1 cellular context compared by ENCODE assay signal in genomic region chr5:39526914-39527477, GRCh38.
A peak's percentile ranks its signal among the peaks of the same experiment; 100 is the strongest.
TF ChIP-seq lines count a peak whose summit lies in the region.

No MANE protein-coding gene starts in this region.

TF ChIP-seq in HepG2, 621 proteins besides CTCF, POLR2A, EP300 and RAD21 (continued from another document and continues in another):
- TF ChIP-seq HNF1A (IDR thresholded peaks at IDR 0.05; ENCODE audit: low read depth) (0 out of 2 replicates have a peak, but pooled peaks have one; percentile 16), HNF1A (CRISPR knock-in tag; IDR thresholded peaks at IDR 0.05; ENCODE audit: borderline replicate concordance) (no peak), STAG1 (CRISPR knock-in tag; IDR thresholded peaks at IDR 0.05) (no peak), ZNF614 (CRISPR knock-in tag; IDR thresholded peaks at IDR 0.05; ENCODE audit: borderline replicate concordance) (no peak), ZNF777 (CRISPR knock-in tag; IDR thresholded peaks at IDR 0.05) (no peak), ARNTL (CRISPR knock-in tag; IDR thresholded peaks at IDR 0.05) (no peak), RXRA (CRISPR knock-in tag; IDR thresholded peaks at IDR 0.05) (peak; percentile 39; the same call in 1 of the 2 replicates), ZSCAN9 (CRISPR knock-in tag; IDR thresholded peaks at IDR 0.05; ENCODE audit: borderline replicate concordance) (no peak), ZNF644 (CRISPR knock-in tag; IDR thresholded peaks at IDR 0.05; ENCODE audit: low read depth) (0 out of 2 replicates have a peak, but pooled peaks have one; percentile 45), SRSF1 (optimal IDR thresholded peaks at IDR 0.05; ENCODE audit: low read depth, low read length) (no peak), TBL1XR1 (IDR thresholded peaks at IDR 0.05; ENCODE audit: borderline replicate concordance, low read length, partially characterized antibody) (peak; percentile 63), RARG (CRISPR knock-in tag; IDR thresholded peaks at IDR 0.05; ENCODE audit: low read depth) (no peak), ZNF775 (CRISPR knock-in tag; IDR thresholded peaks at IDR 0.05; ENCODE audit: borderline replicate concordance) (no peak), ZNF878 (CRISPR knock-in tag; IDR thresholded peaks at IDR 0.05) (no peak), STAT5B (CRISPR knock-in tag; IDR thresholded peaks at IDR 0.05) (no peak), TEAD3 (CRISPR knock-in tag; optimal IDR thresholded peaks at IDR 0.05; ENCODE audit: borderline replicate concordance) (no peak), SMAD1 (CRISPR knock-in tag; IDR thresholded peaks at IDR 0.05; ENCODE audit: borderline replicate concordance, low read depth) (no peak), SOX13 (IDR thresholded peaks at IDR 0.05) (peak; percentile 73; the same call in 1 of the 2 replicates), SOX13 (CRISPR knock-in tag; conservative IDR thresholded peaks at IDR 0.05 in 1 of 2, IDR thresholded peaks at IDR 0.05 in 1 of 2) (peak in 1 of 2 experiments; percentile 97; a peak in 2 of 4 replicates), IRF9 (CRISPR knock-in tag; IDR thresholded peaks at IDR 0.05; ENCODE audit: borderline replicate concordance) (no peak), ZBED4 (CRISPR knock-in tag; IDR thresholded peaks at IDR 0.05; ENCODE audit: borderline replicate concordance) (no peak), ZNF766 (CRISPR knock-in tag; IDR thresholded peaks at IDR 0.05; ENCODE audit: borderline replicate concordance) (no peak), THYN1 (CRISPR knock-in tag; IDR thresholded peaks at IDR 0.05; ENCODE audit: borderline replicate concordance, low read depth) (no peak), ZNF24 (IDR thresholded peaks at IDR 0.05) (no peak), NR1H2 (CRISPR knock-in tag; IDR thresholded peaks at IDR 0.05; ENCODE audit: borderline replicate concordance, low read depth) (no peak), TCF12 (IDR thresholded peaks at IDR 0.05) (no peak), TCF12 (CRISPR knock-in tag; IDR thresholded peaks at IDR 0.05) (no peak), HMG20A (CRISPR knock-in tag; IDR thresholded peaks at IDR 0.05; ENCODE audit: borderline replicate concordance) (peak; percentile 93), RXRB (CRISPR knock-in tag; IDR thresholded peaks at IDR 0.05; ENCODE audit: borderline replicate concordance) (peak; percentile 92), FOXC1 (CRISPR knock-in tag; IDR thresholded peaks at IDR 0.05; ENCODE audit: borderline replicate concordance) (no peak), CEBPB (IDR thresholded peaks at IDR 0.05; ENCODE audit: borderline replicate concordance, low read depth, low read length) (no peak), CEBPZ (IDR thresholded peaks at IDR 0.05; ENCODE audit: low read length) (no peak), NFIC (IDR thresholded peaks at IDR 0.05; ENCODE audit: low read length) (no peak; the same call in 1 of the 2 replicates), MZF1 (CRISPR knock-in tag; IDR thresholded peaks at IDR 0.05; ENCODE audit: borderline replicate concordance) (no peak), ZNF879 (CRISPR knock-in tag; IDR thresholded peaks at IDR 0.05) (no peak), ZMAT3 (CRISPR knock-in tag; conservative IDR thresholded peaks at IDR 0.05) (no peak), ZNF629 (CRISPR knock-in tag; conservative IDR thresholded peaks at IDR 0.05) (no peak)
- TF ChIP-seq, protein P1, sequence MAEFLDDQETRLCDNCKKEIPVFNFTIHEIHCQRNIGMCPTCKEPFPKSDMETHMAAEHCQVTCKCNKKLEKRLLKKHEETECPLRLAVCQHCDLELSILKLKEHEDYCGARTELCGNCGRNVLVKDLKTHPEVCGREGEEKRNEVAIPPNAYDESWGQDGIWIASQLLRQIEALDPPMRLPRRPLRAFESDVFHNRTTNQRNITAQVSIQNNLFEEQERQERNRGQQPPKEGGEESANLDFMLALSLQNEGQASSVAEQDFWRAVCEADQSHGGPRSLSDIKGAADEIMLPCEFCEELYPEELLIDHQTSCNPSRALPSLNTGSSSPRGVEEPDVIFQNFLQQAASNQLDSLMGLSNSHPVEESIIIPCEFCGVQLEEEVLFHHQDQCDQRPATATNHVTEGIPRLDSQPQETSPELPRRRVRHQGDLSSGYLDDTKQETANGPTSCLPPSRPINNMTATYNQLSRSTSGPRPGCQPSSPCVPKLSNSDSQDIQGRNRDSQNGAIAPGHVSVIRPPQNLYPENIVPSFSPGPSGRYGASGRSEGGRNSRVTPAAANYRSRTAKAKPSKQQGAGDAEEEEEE (CRISPR knock-in tag; IDR thresholded peaks at IDR 0.05; ENCODE audit: borderline replicate concordance), result no peak
- TF ChIP-seq, protein P2, sequence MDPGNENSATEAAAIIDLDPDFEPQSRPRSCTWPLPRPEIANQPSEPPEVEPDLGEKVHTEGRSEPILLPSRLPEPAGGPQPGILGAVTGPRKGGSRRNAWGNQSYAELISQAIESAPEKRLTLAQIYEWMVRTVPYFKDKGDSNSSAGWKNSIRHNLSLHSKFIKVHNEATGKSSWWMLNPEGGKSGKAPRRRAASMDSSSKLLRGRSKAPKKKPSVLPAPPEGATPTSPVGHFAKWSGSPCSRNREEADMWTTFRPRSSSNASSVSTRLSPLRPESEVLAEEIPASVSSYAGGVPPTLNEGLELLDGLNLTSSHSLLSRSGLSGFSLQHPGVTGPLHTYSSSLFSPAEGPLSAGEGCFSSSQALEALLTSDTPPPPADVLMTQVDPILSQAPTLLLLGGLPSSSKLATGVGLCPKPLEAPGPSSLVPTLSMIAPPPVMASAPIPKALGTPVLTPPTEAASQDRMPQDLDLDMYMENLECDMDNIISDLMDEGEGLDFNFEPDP (CRISPR knock-in tag; conservative IDR thresholded peaks at IDR 0.05), result no peak
- TF ChIP-seq, protein P3, sequence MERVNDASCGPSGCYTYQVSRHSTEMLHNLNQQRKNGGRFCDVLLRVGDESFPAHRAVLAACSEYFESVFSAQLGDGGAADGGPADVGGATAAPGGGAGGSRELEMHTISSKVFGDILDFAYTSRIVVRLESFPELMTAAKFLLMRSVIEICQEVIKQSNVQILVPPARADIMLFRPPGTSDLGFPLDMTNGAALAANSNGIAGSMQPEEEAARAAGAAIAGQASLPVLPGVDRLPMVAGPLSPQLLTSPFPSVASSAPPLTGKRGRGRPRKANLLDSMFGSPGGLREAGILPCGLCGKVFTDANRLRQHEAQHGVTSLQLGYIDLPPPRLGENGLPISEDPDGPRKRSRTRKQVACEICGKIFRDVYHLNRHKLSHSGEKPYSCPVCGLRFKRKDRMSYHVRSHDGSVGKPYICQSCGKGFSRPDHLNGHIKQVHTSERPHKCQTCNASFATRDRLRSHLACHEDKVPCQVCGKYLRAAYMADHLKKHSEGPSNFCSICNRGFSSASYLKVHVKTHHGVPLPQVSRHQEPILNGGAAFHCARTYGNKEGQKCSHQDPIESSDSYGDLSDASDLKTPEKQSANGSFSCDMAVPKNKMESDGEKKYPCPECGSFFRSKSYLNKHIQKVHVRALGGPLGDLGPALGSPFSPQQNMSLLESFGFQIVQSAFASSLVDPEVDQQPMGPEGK (CRISPR knock-in tag; IDR thresholded peaks at IDR 0.05), result no peak
- TF ChIP-seq, protein P4, sequence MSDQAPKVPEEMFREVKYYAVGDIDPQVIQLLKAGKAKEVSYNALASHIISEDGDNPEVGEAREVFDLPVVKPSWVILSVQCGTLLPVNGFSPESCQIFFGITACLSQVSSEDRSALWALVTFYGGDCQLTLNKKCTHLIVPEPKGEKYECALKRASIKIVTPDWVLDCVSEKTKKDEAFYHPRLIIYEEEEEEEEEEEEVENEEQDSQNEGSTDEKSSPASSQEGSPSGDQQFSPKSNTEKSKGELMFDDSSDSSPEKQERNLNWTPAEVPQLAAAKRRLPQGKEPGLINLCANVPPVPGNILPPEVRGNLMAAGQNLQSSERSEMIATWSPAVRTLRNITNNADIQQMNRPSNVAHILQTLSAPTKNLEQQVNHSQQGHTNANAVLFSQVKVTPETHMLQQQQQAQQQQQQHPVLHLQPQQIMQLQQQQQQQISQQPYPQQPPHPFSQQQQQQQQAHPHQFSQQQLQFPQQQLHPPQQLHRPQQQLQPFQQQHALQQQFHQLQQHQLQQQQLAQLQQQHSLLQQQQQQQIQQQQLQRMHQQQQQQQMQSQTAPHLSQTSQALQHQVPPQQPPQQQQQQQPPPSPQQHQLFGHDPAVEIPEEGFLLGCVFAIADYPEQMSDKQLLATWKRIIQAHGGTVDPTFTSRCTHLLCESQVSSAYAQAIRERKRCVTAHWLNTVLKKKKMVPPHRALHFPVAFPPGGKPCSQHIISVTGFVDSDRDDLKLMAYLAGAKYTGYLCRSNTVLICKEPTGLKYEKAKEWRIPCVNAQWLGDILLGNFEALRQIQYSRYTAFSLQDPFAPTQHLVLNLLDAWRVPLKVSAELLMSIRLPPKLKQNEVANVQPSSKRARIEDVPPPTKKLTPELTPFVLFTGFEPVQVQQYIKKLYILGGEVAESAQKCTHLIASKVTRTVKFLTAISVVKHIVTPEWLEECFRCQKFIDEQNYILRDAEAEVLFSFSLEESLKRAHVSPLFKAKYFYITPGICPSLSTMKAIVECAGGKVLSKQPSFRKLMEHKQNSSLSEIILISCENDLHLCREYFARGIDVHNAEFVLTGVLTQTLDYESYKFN (CRISPR knock-in tag; conservative IDR thresholded peaks at IDR 0.05), result peak; percentile 58
